In the genomic region with DNA sequence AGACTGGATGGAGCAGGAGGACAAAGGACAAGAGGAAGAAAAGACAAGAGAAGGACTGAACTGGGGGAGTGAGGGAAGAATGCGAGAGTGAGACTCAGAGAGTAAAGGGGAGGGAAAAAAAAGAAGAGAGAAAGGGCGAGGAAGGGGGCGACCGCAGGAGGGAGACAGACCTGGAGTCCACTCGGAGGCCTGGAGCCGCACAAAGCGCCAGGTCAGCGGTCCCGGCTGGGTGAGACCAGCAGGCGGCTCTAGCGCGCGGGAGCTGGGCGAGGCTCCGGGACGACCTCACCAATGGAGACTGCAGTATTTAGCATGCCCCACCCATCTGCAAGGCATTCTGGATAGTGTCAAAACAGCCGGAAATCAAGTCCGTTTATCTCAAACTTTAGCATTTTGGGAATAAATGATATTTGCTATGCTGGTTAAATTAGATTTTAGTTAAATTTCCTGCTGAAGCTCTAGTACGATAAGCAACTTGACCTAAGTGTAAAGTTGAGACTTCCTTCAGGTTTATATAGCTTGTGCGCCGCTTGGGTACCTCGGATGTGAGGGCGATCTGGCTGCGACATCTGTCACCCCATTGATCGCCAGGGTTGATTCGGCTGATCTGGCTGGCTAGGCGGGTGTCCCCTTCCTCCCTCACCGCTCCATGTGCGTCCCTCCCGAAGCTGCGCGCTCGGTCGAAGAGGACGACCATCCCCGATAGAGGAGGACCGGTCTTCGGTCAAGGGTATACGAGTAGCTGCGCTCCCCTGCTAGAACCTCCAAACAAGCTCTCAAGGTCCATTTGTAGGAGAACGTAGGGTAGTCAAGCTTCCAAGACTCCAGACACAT, we compare ENCODE assay signal across 8 cellular contexts. TPM values are rescaled to one million over a fixed set of nuclear protein-coding genes. Genes with fewer than 3 reads are reported as not detected.
DNase-seq lines count a peak whose midpoint lies in the region; ATAC-seq and TF ChIP-seq lines count a peak whose summit lies in the region.
"Not testable (repeated sequence)": the region's sequence is repeated elsewhere in the genome, so short reads cannot be mapped to it uniquely, and the experiment has no call there.

A gene with protein sequence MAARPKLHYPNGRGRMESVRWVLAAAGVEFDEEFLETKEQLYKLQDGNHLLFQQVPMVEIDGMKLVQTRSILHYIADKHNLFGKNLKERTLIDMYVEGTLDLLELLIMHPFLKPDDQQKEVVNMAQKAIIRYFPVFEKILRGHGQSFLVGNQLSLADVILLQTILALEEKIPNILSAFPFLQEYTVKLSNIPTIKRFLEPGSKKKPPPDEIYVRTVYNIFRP (minus strand): TSS at position 206 of the 834 bp plus-strand sequence. CDS start 1,041 bp downstream, outside the sequence.

- H3K27me3 Mint-ChIP-seq in activated T-cell treated with anti-CD3 and anti-CD28 coated beads, Interleukin-2, amount 50 U/mL, for 4 hours (ENCODE audit: low read depth) = not testable (repeated sequence)

- WGBS in esophagus, 2 donors = 0 to 5% methylated on average over 28 to 34 of the region's 41 CpGs

- not testable (repeated sequence) for H3K36me3 Mint-ChIP-seq in activated T-cell treated with anti-CD3 and anti-CD28 coated beads, Interleukin-2, amount 50 U/mL, for 4 hours (ENCODE audit: insufficient read depth)

- H4K20me1 ChIP-seq in PC-3 (ENCODE audit: low read length) = not testable (repeated sequence)

- DNase-seq in DMS153 (lab: John Stamatoyannopoulos, UW) (peak; percentile 95), PC-3 (peak; percentile 98)
- peak; percentile 92 for DNase-seq in Jurkat, Clone E6-1 (ENCODE audit: low read depth, low spot score)
- DNase-seq in activated T-cell treated with anti-CD3 and anti-CD28 coated beads, Interleukin-2, amount 50 U/mL, for 4 hours = peak; percentile 78
- peak; percentile 63 to 70 for DNase-seq in stimulated activated CD8-positive, alpha-beta memory T cell treated with anti-CD3 and anti-CD28 coated beads, Interleukin-7, amount 100 ng/mL, for 1 hour (ENCODE audit: low read depth in 2 of 2)

- peaks cover 32% of the 10 kb centered on the region for H3K4me1 ChIP-seq in PC-3 (ENCODE audit: insufficient read depth, low read length)
- not testable (repeated sequence) for H3K4me1 ChIP-seq in esophagus (ENCODE audit: control insufficient read depth in 2 of 2, insufficient read depth in 2 of 2, low read length in 1 of 2); mucosa of stomach (ENCODE audit: control insufficient read depth, insufficient read depth, low read length)

- H3K4me3 ChIP-seq in Jurkat, Clone E6-1 (ENCODE audit: low read length) = peak within 1 kb of the TSS; percentile 72
- H3K4me3 ChIP-seq in PC-3 (ENCODE audit: low read length) = peak within 1 kb of the TSS; percentile 89
- peak within 1 kb of the TSS; percentile 66 to 87 for H3K4me3 ChIP-seq in esophagus (ENCODE audit: low read depth in 1 of 2, low read length in 2 of 2)
- H3K4me3 ChIP-seq in mucosa of stomach (ENCODE audit: low read length) = peak within 1 kb of the TSS; percentile 61

- H3K9me2 ChIP-seq in PC-3 (replicated peaks; ENCODE audit: low read length) = not testable (repeated sequence)

- peak; percentile 97 for ATAC-seq in GM21619 (IDR thresholded peaks at IDR 0.05; ENCODE audit: unreplicated experiment)
- peak; percentile 89 for ATAC-seq in PC-3
- ATAC-seq in activated T-cell treated with anti-CD3 and anti-CD28 coated beads, Interleukin-2, amount 50 U/mL, for 4 hours = peak; percentile 97 to 98

- H3K27me3 ChIP-seq in PC-3 (ENCODE audit: low read length); esophagus (ENCODE audit: control insufficient read depth in 1 of 2, insufficient read depth in 2 of 2, low read length in 2 of 2); mucosa of stomach (ENCODE audit: control insufficient read depth, insufficient read depth, low read length): not testable (repeated sequence)

- intact Hi-C loops in PC-3 (cut with micrococcal nuclease) = loop anchor here (1.0 to 5.0 kb wide), 5 partner anchors 90 to 302 kb away; no protein-coding TSS in a partner anchor

- peak within 1 kb of the TSS; percentile 87 for H2AFZ ChIP-seq in PC-3 (ENCODE audit: low read length)

- peak; percentile 88 for TF ChIP-seq CTCF in PC-3 (conservative IDR thresholded peaks at IDR 0.05; ENCODE audit: low read depth, low read length)

- peaks cover 27% of the 10 kb centered on the region for H3K4me1 Mint-ChIP-seq in activated T-cell treated with anti-CD3 and anti-CD28 coated beads, Interleukin-2, amount 50 U/mL, for 4 hours (ENCODE audit: low read depth)

- H3K36me3 ChIP-seq in PC-3 (ENCODE audit: low read depth, low read length); esophagus (ENCODE audit: control insufficient read depth in 2 of 2, insufficient read depth in 2 of 2, low read length in 1 of 2); mucosa of stomach (ENCODE audit: control insufficient read depth, insufficient read depth, low read length): not testable (repeated sequence)

- peak within 1 kb of the TSS; percentile 93 for H3K4me3 Mint-ChIP-seq in activated T-cell treated with anti-CD3 and anti-CD28 coated beads, Interleukin-2, amount 50 U/mL, for 4 hours

- CTCF ChIA-PET in PC-3 (lab: Charles Lee) = interaction anchor here (0.5 to 0.6 kb wide), 2 partner anchors 47 to 114 kb away, joined by 3 to 4 read pairs; no protein-coding TSS in a partner anchor

- peak within 1 kb of the TSS; percentile 91 for H3K9ac ChIP-seq in PC-3 (ENCODE audit: low read length)
- peak within 1 kb of the TSS; percentile 85 for H3K9ac ChIP-seq in mucosa of stomach (ENCODE audit: low read length)

- POLR2A ChIA-PET in PC-3 (lab: Charles Lee; ENCODE audit: unreplicated experiment) = interaction anchor here (0.9 kb wide), 1 partner anchor 47 kb away, joined by 9 read pairs; no protein-coding TSS in a partner anchor

- not testable (repeated sequence) for H3K9me3 ChIP-seq in PC-3 (ENCODE audit: low read length); esophagus (ENCODE audit: control insufficient read depth in 2 of 2, insufficient read depth in 1 of 2, low read depth in 1 of 2, low read length in 1 of 2); mucosa of stomach (ENCODE audit: control insufficient read depth, low read length)

- H3K9me3 Mint-ChIP-seq in activated T-cell treated with anti-CD3 and anti-CD28 coated beads, Interleukin-2, amount 50 U/mL, for 4 hours = not testable (repeated sequence)

- H3F3A ChIP-seq in PC-3 (ENCODE audit: low read length, unreplicated experiment) = not testable (repeated sequence)

- peak within 1 kb of the TSS; percentile 95 for H3K4me2 ChIP-seq in PC-3 (ENCODE audit: low read length)

- H3K79me2 ChIP-seq in PC-3 (ENCODE audit: low read length) = peaks cover 22% of the 10 kb centered on the region

- H3K27ac ChIP-seq in PC-3 (ENCODE audit: low read length) (peak within 1 kb of the TSS; percentile 85), esophagus (ENCODE audit: low read depth in 2 of 2, low read length in 1 of 2) (peak within 1 kb of the TSS; percentile 90 to 94)

- BruUV-seq in PC-3 (replicated peaks; lab: Mats Ljungman, UMichigan) = not testable (repeated sequence)

RNA-seq across cellular contexts. Expression of the gene that starts here (rescaled TPM):
- 12.2 TPM for polyA plus RNA-seq in Jurkat, Clone E6-1 (2012; ENCODE audit: insufficient read depth, insufficient read length)
- total RNA-seq in PC-3 (2014; rRNA removed) = 10.1 and 20.9 TPM in 2 replicates
- total RNA-seq in activated T-cell treated with anti-CD3 and anti-CD28 coated beads, Interleukin-2, amount 50 U/mL, for 4 hours = 1 to 10 TPM; 3.7 to 5.2 (median 3.9) TPM
- 10 to 100 TPM; 41.8 to 62.0 TPM for polyA plus RNA-seq in esophagus

Comparison
In these comparisons a context has a peak if more than half of its experiments do, and no peak if none do; other contexts are left out.
1. Peak in every context shown above with its lines: DNase-seq, ATAC-seq, H3K4me3 ChIP-seq and H3K27ac ChIP-seq.